Comparison of ENCODE assay signal across 18 cellular contexts in the genomic region with DNA sequence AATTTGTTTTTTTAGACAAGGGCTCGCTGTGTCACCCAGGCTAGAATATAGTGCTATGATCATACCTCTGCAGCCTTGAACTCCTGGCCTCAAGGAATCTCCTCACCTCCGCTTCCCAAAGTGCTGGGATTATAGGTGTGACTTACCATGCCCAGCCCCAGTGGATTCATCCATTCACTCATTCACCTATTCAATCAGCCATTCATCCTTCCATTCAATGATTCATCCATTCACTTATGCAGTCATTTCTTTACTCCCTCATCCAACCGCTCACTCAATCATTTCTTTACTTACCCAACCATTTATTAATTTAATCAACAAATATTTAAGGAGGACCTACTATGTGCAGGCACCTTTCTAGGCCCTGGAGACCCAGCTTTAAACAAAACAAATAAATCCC. TPM values are rescaled to one million over a fixed set of nuclear protein-coding genes. Genes with fewer than 3 reads are reported as not detected.
DNase-seq lines count a peak whose midpoint lies in the region; ATAC-seq, FAIRE-seq and TF ChIP-seq lines count a peak whose summit lies in the region.
"Had no signal": no experiment of that assay in that cellular context is flagged by ENCODE, and none has a peak within 500 bp of the region (broad histone marks: within the 10 kb centered on the region; RNA-seq: fewer than 3 reads in every experiment).

No MANE protein-coding gene starts in this region.

- H3K36me3 Mint-ChIP-seq in activated T-helper 17 cell treated with anti-CD3 and anti-CD28 coated beads, Interleukin-2, amount 50 U/mL, for 72 hours (ENCODE audit: low read depth): no peaks in the 10 kb centered on the region

- TF ChIP-seq CTCF in HepG2 (CRISPR knock-in tag; IDR thresholded peaks at IDR 0.05) (no peak), right lobe of liver (IDR thresholded peaks at IDR 0.05) (no peak), hepatocyte (IDR thresholded peaks at IDR 0.05; ENCODE audit: poor library complexity) (no peak), dorsolateral prefrontal cortex (IDR thresholded peaks at IDR 0.05 in 54 of 56, conservative IDR thresholded peaks at IDR 0.05 in 2 of 56; ENCODE audit: low read depth in 1 of 56, partially characterized antibody in 56 of 56) (no peak)

- H3K4me1 Mint-ChIP-seq in activated T-helper 17 cell treated with anti-CD3 and anti-CD28 coated beads, Interleukin-2, amount 50 U/mL, for 72 hours: peaks cover 12% of the 10 kb centered on the region

- in situ Hi-C loops in HepG2 (cut with HindIII; ENCODE audit: extremely low pct_ligation_motif_present, low pct_unique_long_range_greater_than_20kb): loop anchor here (5.0 kb wide), 1 partner anchor 399 kb away; no protein-coding TSS in a partner anchor

- WGBS in HepG2 (ENCODE audit: low lambda C conversion rate): 26% methylated on average over 3 of the region's 3 CpGs
- WGBS in right lobe of liver (ENCODE audit: insufficient coverage, low coverage, low lambda C conversion rate, missing lambda C conversion rate): 40% methylated on average over 2 of the region's 3 CpGs
- 59% methylated on average over 3 of the region's 3 CpGs for WGBS in hepatocyte (ENCODE audit: low lambda C conversion rate, missing lambda C conversion rate)

- H3K9me3 ChIP-seq in HepG2 (ENCODE audit: low read length) (no peaks in the 10 kb centered on the region), right lobe of liver (no peaks in the 10 kb centered on the region), hepatocyte (ENCODE audit: low read depth) (no peaks in the 10 kb centered on the region)
- H3K9me3 ChIP-seq: A549 had no signal

- no peaks in the 10 kb centered on the region for H3K9me3 Mint-ChIP-seq in activated T-helper 17 cell treated with anti-CD3 and anti-CD28 coated beads, Interleukin-2, amount 50 U/mL, for 72 hours

- H2AFZ ChIP-seq in HepG2 (ENCODE audit: low read length): no peak overlapping the region
- no peak overlapping the region for H2AFZ ChIP-seq in hepatocyte

- DNase-seq in HepG2 (ENCODE audit: low spot score): no peak
- DNase-seq in right lobe of liver: no peak
- DNase-seq in hepatocyte (ENCODE audit: low spot score): no peak
- no peak for DNase-seq in dorsolateral prefrontal cortex
- no peak for DNase-seq in DMS 273 (lab: John Stamatoyannopoulos, UW; ENCODE audit: unreplicated experiment)
- DNase-seq in COLO829 (ENCODE audit: low spot score): no peak
- DNase-seq: C1 segment of cervical spinal cord; KG1; MV-4-11; NCI-H1694 treated with DMSO at 0.1 percent for 48 hours; NCI-H748 treated with DMSO at 0.1 percent for 48 hours; NK-92 treated with Interleukin-12 subunit alpha and Interleukin-12 subunit beta, amount 100 ng/mL, for 24 hours; SHP77 had no signal

- H3K9ac ChIP-seq in HepG2 (ENCODE audit: insufficient read depth, low read depth, low read length): no peak overlapping the region

- FAIRE-seq in HepG2 (lab: Jason Lieb, UNC): no peak
- FAIRE-seq: A549, G401.6, H54 had no signal

- H3K4me1 ChIP-seq in HepG2 (ENCODE audit: insufficient read depth, low read length): peaks cover 23% of the 10 kb centered on the region
- H3K4me1 ChIP-seq in right lobe of liver: peaks cover 0 to 18% (median 7%) of the 10 kb centered on the region in 4 donors
- no peaks in the 10 kb centered on the region for H3K4me1 ChIP-seq in hepatocyte (ENCODE audit: insufficient read depth)
- H3K4me1 ChIP-seq: A549 had no signal

- no peak overlapping the region for H3K4me2 ChIP-seq in HepG2 (ENCODE audit: low read depth, low read length)
- no peak overlapping the region for H3K4me2 ChIP-seq in hepatocyte
- H3K4me2 ChIP-seq: A549 had no signal

- peak overlapping the region; percentile 1 for H3K4me3 Mint-ChIP-seq in activated T-helper 17 cell treated with anti-CD3 and anti-CD28 coated beads, Interleukin-2, amount 50 U/mL, for 72 hours

- BruUV-seq in HepG2 (replicated peaks; lab: Mats Ljungman, UMichigan): no TSS peak

- TF ChIP-seq POLR2A in HepG2 (IDR thresholded peaks at IDR 0.05; ENCODE audit: insufficient read depth in 1 of 2, low read depth in 2 of 2, low read length in 2 of 2): no peak
- no peak for TF ChIP-seq POLR2A in right lobe of liver (IDR thresholded peaks at IDR 0.05)

- H3K79me2 ChIP-seq in HepG2 (ENCODE audit: insufficient read depth, low read length) (no peaks in the 10 kb centered on the region), hepatocyte (no peaks in the 10 kb centered on the region)

- no peak overlapping the region for H3K4me3 ChIP-seq in HepG2 (replicated peaks in 1 of 3; ENCODE audit: insufficient read depth in 1 of 3, low read depth in 2 of 3, low read length in 3 of 3)
- no peak overlapping the region for H3K4me3 ChIP-seq in right lobe of liver
- H3K4me3 ChIP-seq in hepatocyte: no peak overlapping the region
- no peak overlapping the region for H3K4me3 ChIP-seq in dorsolateral prefrontal cortex
- H3K4me3 ChIP-seq: A549 had no signal

- POLR2A ChIA-PET in HepG2 (lab: Yijun Ruan, JAX): interaction anchor here (1.2 kb wide), 1 partner anchor 172 kb away, joined by 4 read pairs; the partner anchor contains the start of gene NUBP1

- intact Hi-C loops in HepG2 (cut with micrococcal nuclease; ENCODE audit: unreplicated experiment): no loop called here
- intact Hi-C loops in right lobe of liver (cut with DNase I): loop anchor here in 1 of 2 donors (10.0 kb wide), 1 partner anchor 152 kb away; no protein-coding TSS in a partner anchor
- intact Hi-C loops in dorsolateral prefrontal cortex (cut with DNase I): loop anchor here in 1 of 2 donors (5.0 kb wide), 2 partner anchors 174 to 394 kb away; partner anchors contain the start of gene NUBP1

- H3K36me3 ChIP-seq in HepG2 (replicated peaks in 1 of 2; ENCODE audit: control insufficient read depth in 1 of 2, insufficient read depth in 2 of 2, low read length in 2 of 2) (no peaks in the 10 kb centered on the region), right lobe of liver (no peaks in the 10 kb centered on the region), hepatocyte (replicated peaks; ENCODE audit: insufficient read depth, low read depth) (no peaks in the 10 kb centered on the region)

- H4K20me1 ChIP-seq in HepG2 (ENCODE audit: insufficient read depth, low read length): no peaks in the 10 kb centered on the region
- H4K20me1 ChIP-seq in hepatocyte (ENCODE audit: insufficient read depth, poor library complexity, severe bottlenecking): no peaks in the 10 kb centered on the region

- H3K27ac ChIP-seq in HepG2 (ENCODE audit: extremely low read length, insufficient read depth, low read length): no peak overlapping the region
- no peak overlapping the region for H3K27ac ChIP-seq in right lobe of liver
- peak overlapping the region; percentile 72 for H3K27ac ChIP-seq in hepatocyte
- H3K27ac ChIP-seq in dorsolateral prefrontal cortex: no peak overlapping the region
- H3K27ac ChIP-seq: A549 had no signal

- no peaks in the 10 kb centered on the region for H3K9me2 ChIP-seq in hepatocyte (replicated peaks; ENCODE audit: insufficient read depth)

- CTCF ChIA-PET in HepG2 (lab: Yijun Ruan, JAX; ENCODE audit: low intra/inter-chr PET ratio, low total read pairs): no interaction called here

- TF ChIP-seq EP300 in HepG2 (IDR thresholded peaks at IDR 0.05; ENCODE audit: low read depth in 2 of 2, low read length in 2 of 2): no peak
- no peak for TF ChIP-seq EP300 in HepG2 (CRISPR knock-in tag; IDR thresholded peaks at IDR 0.05; ENCODE audit: borderline replicate concordance)

- H3K27ac Mint-ChIP-seq in activated T-helper 17 cell treated with anti-CD3 and anti-CD28 coated beads, Interleukin-2, amount 50 U/mL, for 72 hours: no peak overlapping the region

- H3K27me3 ChIP-seq in HepG2 (ENCODE audit: control insufficient read depth in 1 of 2, insufficient read depth in 2 of 2, low read length in 2 of 2) (peaks cover 0 to 9% of the 10 kb centered on the region in 2 experiments; a peak in 1 of 5 replicates), right lobe of liver (no peaks in the 10 kb centered on the region), hepatocyte (no peaks in the 10 kb centered on the region), dorsolateral prefrontal cortex (no peaks in the 10 kb centered on the region)

- no peak for ATAC-seq in HepG2
- no peak for ATAC-seq in right lobe of liver
- ATAC-seq in activated T-helper 17 cell treated with anti-CD3 and anti-CD28 coated beads, Interleukin-2, amount 50 U/mL, for 72 hours (replicated peaks): peak; percentile 66
- ATAC-seq: A549 had no signal

- TF ChIP-seq RAD21 in HepG2 (CRISPR knock-in tag; IDR thresholded peaks at IDR 0.05): no peak

- no peaks in the 10 kb centered on the region for H3K27me3 Mint-ChIP-seq in activated T-helper 17 cell treated with anti-CD3 and anti-CD28 coated beads, Interleukin-2, amount 50 U/mL, for 72 hours

RNA-seq across cellular contexts. Expression of gene DEXI, which starts 25.7 kb away (rescaled TPM):
- 57.9 and 70.4 TPM in 2 replicates for total RNA-seq in HepG2 (2016; rRNA removed; fragmentation: Illumina TruSeq; extraction: Trizol)
- total RNA-seq in HepG2 (2016; cell fraction: cytosol; rRNA removed; fragmentation: Illumina TruSeq; extraction: Trizol; ENCODE audit: low read depth): 68.6 and 86.7 TPM in 2 replicates
- 54.1 and 71.8 TPM in 2 replicates for total RNA-seq in HepG2 (2016; cell fraction: insoluble cytoplasmic fraction; rRNA removed; fragmentation: Illumina TruSeq; extraction: Trizol)
- total RNA-seq in HepG2 (2016; cell fraction: membrane; rRNA removed; fragmentation: Illumina TruSeq; extraction: Trizol): 117 and 144 TPM in 2 replicates
- 35.4 and 46.3 TPM in 2 replicates for total RNA-seq in HepG2 (2016; cell fraction: nucleus; rRNA removed; fragmentation: Illumina TruSeq; extraction: Trizol)
- 51.5 and 54.4 TPM in 2 replicates for polyA plus RNA-seq in HepG2 (2011; rRNA removed)
- 69.5 and 78.6 TPM in 2 replicates for polyA plus RNA-seq in HepG2 (2011; cell fraction: cytosol; rRNA removed)
- polyA plus RNA-seq in HepG2 (2011; cell fraction: nucleus; rRNA removed): 40.4 and 50.2 TPM in 2 replicates
- 45.6 and 55.0 TPM in 2 replicates for polyA plus RNA-seq in HepG2 (2012)
- polyA plus RNA-seq in HepG2 (2016; cell fraction: cytosol; fragmentation: Illumina TruSeq; extraction: Trizol; ENCODE audit: low read depth): 70.9 and 88.4 TPM in 2 replicates
- 58.1 and 70.0 TPM in 2 replicates for polyA plus RNA-seq in HepG2 (2016; cell fraction: insoluble cytoplasmic fraction; fragmentation: Illumina TruSeq; extraction: Trizol; ENCODE audit: low read depth)
- 120 and 124 TPM in 2 replicates for polyA plus RNA-seq in HepG2 (2016; cell fraction: membrane; fragmentation: Illumina TruSeq; extraction: Trizol; ENCODE audit: low read depth)
- polyA plus RNA-seq in HepG2 (2016; cell fraction: nucleus; fragmentation: Illumina TruSeq; extraction: Trizol; ENCODE audit: insufficient read depth, low read depth): 60.2 and 65.5 TPM in 2 replicates
- 31.7 and 71.0 TPM in 2 replicates for polyA minus RNA-seq in HepG2 (2011; rRNA and poly(A)+ RNA removed; ENCODE audit: low replicate concordance)
- 34.2 and 35.1 TPM in 2 replicates for polyA minus RNA-seq in HepG2 (2011; cell fraction: cytosol; rRNA and poly(A)+ RNA removed)
- polyA minus RNA-seq in HepG2 (2011; cell fraction: nucleus; rRNA and poly(A)+ RNA removed): 24.7 and 27.7 TPM in 2 replicates
- 10 to 100 TPM; 35.8 to 93.8 (median 54.1) TPM for total RNA-seq in right lobe of liver
- 10 to 100 TPM; 22.6 to 24.6 TPM for total RNA-seq in activated T-helper 17 cell treated with anti-CD3 and anti-CD28 coated beads, Interleukin-2, amount 50 U/mL, for 72 hours
- 51.6 and 53.7 TPM in 2 replicates for total RNA-seq in hepatocyte
- polyA plus RNA-seq in hepatocyte: 68.9 and 82.4 TPM in 2 replicates
- total RNA-seq in dorsolateral prefrontal cortex: 10 to 100 TPM; 40.9 to 88.1 (median 56.7) TPM

RNA-seq across cellular contexts. Expression of gene CLEC16A, which starts 27.8 kb away (rescaled TPM):
- total RNA-seq in HepG2 (2016; rRNA removed; fragmentation: Illumina TruSeq; extraction: Trizol) (10.3 and 13.6 TPM in 2 replicates), right lobe of liver (10 to 100 TPM; 15.2 to 25.9 (median 19.8) TPM), hepatocyte (19.7 and 22.6 TPM in 2 replicates), dorsolateral prefrontal cortex (10 to 100 TPM; 40.5 to 75.1 (median 58.1) TPM)
- total RNA-seq in HepG2 (2016; cell fraction: cytosol; rRNA removed; fragmentation: Illumina TruSeq; extraction: Trizol; ENCODE audit: low read depth): 35.7 and 39.7 TPM in 2 replicates
- 10.6 and 12.8 TPM in 2 replicates for total RNA-seq in HepG2 (2016; cell fraction: insoluble cytoplasmic fraction; rRNA removed; fragmentation: Illumina TruSeq; extraction: Trizol)
- total RNA-seq in HepG2 (2016; cell fraction: membrane; rRNA removed; fragmentation: Illumina TruSeq; extraction: Trizol): 14.4 and 15.9 TPM in 2 replicates
- 17.5 and 18.7 TPM in 2 replicates for total RNA-seq in HepG2 (2016; cell fraction: nucleus; rRNA removed; fragmentation: Illumina TruSeq; extraction: Trizol)
- polyA plus RNA-seq in HepG2 (2011; rRNA removed) (8.5 and 9.5 TPM in 2 replicates), hepatocyte (22.3 and 29.0 TPM in 2 replicates)
- polyA plus RNA-seq in HepG2 (2011; cell fraction: cytosol; rRNA removed): 6.6 and 6.8 TPM in 2 replicates
- polyA plus RNA-seq in HepG2 (2011; cell fraction: nucleus; rRNA removed): 17.0 and 19.5 TPM in 2 replicates
- polyA plus RNA-seq in HepG2 (2012): 10.3 and 12.0 TPM in 2 replicates
- 1.7 and 1.9 TPM in 2 replicates for polyA plus RNA-seq in HepG2 (2016; cell fraction: cytosol; fragmentation: Illumina TruSeq; extraction: Trizol; ENCODE audit: low read depth)
- polyA plus RNA-seq in HepG2 (2016; cell fraction: insoluble cytoplasmic fraction; fragmentation: Illumina TruSeq; extraction: Trizol; ENCODE audit: low read depth): 11.8 and 14.0 TPM in 2 replicates
- polyA plus RNA-seq in HepG2 (2016; cell fraction: membrane; fragmentation: Illumina TruSeq; extraction: Trizol; ENCODE audit: low read depth): 3.4 and 4.4 TPM in 2 replicates
- polyA plus RNA-seq in HepG2 (2016; cell fraction: nucleus; fragmentation: Illumina TruSeq; extraction: Trizol; ENCODE audit: insufficient read depth, low read depth): 22.7 and 25.7 TPM in 2 replicates
- polyA minus RNA-seq in HepG2 (2011; rRNA and poly(A)+ RNA removed; ENCODE audit: low replicate concordance): 24.9 and 35.4 TPM in 2 replicates
- 14.4 and 19.0 TPM in 2 replicates for polyA minus RNA-seq in HepG2 (2011; cell fraction: cytosol; rRNA and poly(A)+ RNA removed)
- polyA minus RNA-seq in HepG2 (2011; cell fraction: nucleus; rRNA and poly(A)+ RNA removed): 25.8 and 32.0 TPM in 2 replicates
- 10 to 100 TPM; 24.3 to 24.8 TPM for total RNA-seq in activated T-helper 17 cell treated with anti-CD3 and anti-CD28 coated beads, Interleukin-2, amount 50 U/mL, for 72 hours

RNA-seq across cellular contexts. Expression of gene CIITA, which starts 39.5 kb away (rescaled TPM):
- total RNA-seq in HepG2 (2016; rRNA removed; fragmentation: Illumina TruSeq; extraction: Trizol): 0.09 and 0.11 TPM in 2 replicates
- total RNA-seq in HepG2 (2016; cell fraction: cytosol; rRNA removed; fragmentation: Illumina TruSeq; extraction: Trizol; ENCODE audit: low read depth): 0.09 TPM in 1 of 2 replicates, not detected in the other
- total RNA-seq in HepG2 (2016; cell fraction: insoluble cytoplasmic fraction; rRNA removed; fragmentation: Illumina TruSeq; extraction: Trizol): 0.10 and 0.13 TPM in 2 replicates
- total RNA-seq in HepG2 (2016; cell fraction: membrane; rRNA removed; fragmentation: Illumina TruSeq; extraction: Trizol): 0.09 and 0.21 TPM in 2 replicates
- total RNA-seq in HepG2 (2016; cell fraction: nucleus; rRNA removed; fragmentation: Illumina TruSeq; extraction: Trizol): 0.19 TPM in 1 of 2 replicates, not detected in the other
- 0.05 and 0.08 TPM in 2 replicates for polyA plus RNA-seq in HepG2 (2011; rRNA removed)
- polyA plus RNA-seq in HepG2 (2011; cell fraction: cytosol; rRNA removed): 0.10 and 0.11 TPM in 2 replicates
- 0.28 and 0.47 TPM in 2 replicates for polyA plus RNA-seq in HepG2 (2011; cell fraction: nucleus; rRNA removed)
- 0.36 and 0.56 TPM in 2 replicates for polyA plus RNA-seq in HepG2 (2012)
- polyA plus RNA-seq in HepG2 (2016; cell fraction: cytosol; fragmentation: Illumina TruSeq; extraction: Trizol; ENCODE audit: low read depth): 0.11 and 0.14 TPM in 2 replicates
- 0.13 TPM in 1 of 2 replicates, not detected in the other for polyA plus RNA-seq in HepG2 (2016; cell fraction: insoluble cytoplasmic fraction; fragmentation: Illumina TruSeq; extraction: Trizol; ENCODE audit: low read depth)
- 0.24 TPM in 1 of 2 replicates, not detected in the other for polyA plus RNA-seq in HepG2 (2016; cell fraction: membrane; fragmentation: Illumina TruSeq; extraction: Trizol; ENCODE audit: low read depth)
- 0.15 TPM in 1 of 2 replicates, not detected in the other for polyA plus RNA-seq in HepG2 (2016; cell fraction: nucleus; fragmentation: Illumina TruSeq; extraction: Trizol; ENCODE audit: insufficient read depth, low read depth)
- 0.06 and 1.5 TPM in 2 replicates for polyA minus RNA-seq in HepG2 (2011; rRNA and poly(A)+ RNA removed; ENCODE audit: low replicate concordance)
- 0.26 TPM in 1 of 2 replicates, not detected in the other for polyA minus RNA-seq in HepG2 (2011; cell fraction: cytosol; rRNA and poly(A)+ RNA removed)
- 0.12 and 0.26 TPM in 2 replicates for polyA minus RNA-seq in HepG2 (2011; cell fraction: nucleus; rRNA and poly(A)+ RNA removed)
- 1 to 10 TPM in 5 of 6 experiments, under 1 TPM in 1; 0.95 to 6.4 (median 3.3) TPM for total RNA-seq in right lobe of liver
- 10 to 100 TPM in 1 of 2 donors, 1 to 10 TPM in 1; 8.6 to 64.2 TPM for total RNA-seq in activated T-helper 17 cell treated with anti-CD3 and anti-CD28 coated beads, Interleukin-2, amount 50 U/mL, for 72 hours
- total RNA-seq in hepatocyte: 0.08 TPM in 1 of 2 replicates, not detected in the other
- 0.24 and 1.1 TPM in 2 replicates for polyA plus RNA-seq in hepatocyte
- total RNA-seq in dorsolateral prefrontal cortex: 10 to 100 TPM in 45 of 120 experiments, 1 to 10 TPM in 75; 2.8 to 32.5 (median 9.1) TPM
- total RNA-seq: NCI-H460 had no signal
